In genomic region chr22:40593460-40594273, GRCh38 we compare ENCODE assay signal across 12 cellular contexts. TPM values are rescaled to one million over a fixed set of nuclear protein-coding genes. Genes with fewer than 3 reads are reported as not detected.
DNase-seq lines count a peak whose midpoint lies in the region; ATAC-seq and TF ChIP-seq lines count a peak whose summit lies in the region.
"Had no signal": no experiment of that assay in that cellular context is flagged by ENCODE, and none has a peak within 500 bp of the region (broad histone marks: within the 10 kb centered on the region; RNA-seq: fewer than 3 reads in every experiment).

No MANE protein-coding gene starts in this region.

- H3K9me3 ChIP-seq in trophoblast cell (ENCODE audit: insufficient read depth, low read depth, low read length) (no peaks in the 10 kb centered on the region), A673 (ENCODE audit: low read depth, low read length, poor library complexity, severe bottlenecking) (no peaks in the 10 kb centered on the region)

- H3K4me2 ChIP-seq in trophoblast cell (ENCODE audit: low read length), result peak overlapping the region; percentile 51

- peaks cover 11% of the 10 kb centered on the region for H3K79me1 ChIP-seq in trophoblast cell (ENCODE audit: low read length)

- no peak overlapping the region for H4K12ac ChIP-seq in trophoblast cell (ENCODE audit: low read depth, low read length)

- no TSS peak for BruUV-seq in A673 (replicated peaks; lab: Mats Ljungman, UMichigan)

- H3K27me3 ChIP-seq in trophoblast cell (ENCODE audit: insufficient read depth, low read length) (no peaks in the 10 kb centered on the region), A673 (replicated peaks; ENCODE audit: insufficient read depth, low read depth, low read length, poor library complexity) (no peaks in the 10 kb centered on the region)

- H3K4me3 ChIP-seq in trophoblast cell (ENCODE audit: low read depth, low read length) (no peak overlapping the region), A673 (ENCODE audit: low read depth, low read length, poor library complexity, severe bottlenecking) (no peak overlapping the region)

- no peak overlapping the region for H3K4ac ChIP-seq in trophoblast cell (ENCODE audit: low read depth, low read length)

- no peak overlapping the region for H4K8ac ChIP-seq in trophoblast cell (ENCODE audit: low read depth, low read length)

- H3K4me3 Mint-ChIP-seq in activated naive CD8-positive, alpha-beta T cell, result no peak overlapping the region

- peaks cover 45% of the 10 kb centered on the region for H3K4me1 Mint-ChIP-seq in activated naive CD8-positive, alpha-beta T cell (ENCODE audit: low read depth)

- H3K36me3 ChIP-seq in trophoblast cell (ENCODE audit: control insufficient read depth in 1 of 2, insufficient read depth in 2 of 2, low read length in 2 of 2) (no peaks in the 10 kb centered on the region), A673 (ENCODE audit: insufficient read depth, low read length, poor library complexity, severe bottlenecking) (no peaks in the 10 kb centered on the region)

- no CpG with 5 or more reads among the region's 5 CpGs for WGBS in trophoblast cell (ENCODE audit: extremely low coverage, insufficient coverage, insufficient read length)

- ATAC-seq in GM18868 (IDR thresholded peaks at IDR 0.05; ENCODE audit: unreplicated experiment) (peak; percentile 62), HG02852 (IDR thresholded peaks at IDR 0.05; ENCODE audit: unreplicated experiment) (peak; percentile 50), HG02870 (IDR thresholded peaks at IDR 0.05; ENCODE audit: unreplicated experiment) (no peak)

- intact Hi-C loops in head of caudate nucleus (cut with DNase I) (no loop called here), A673 (cut with micrococcal nuclease; ENCODE audit: unreplicated experiment) (no loop called here)

- H3K27ac ChIP-seq in trophoblast cell (ENCODE audit: low read depth, low read length), result peak overlapping the region; percentile 88
- H3K27ac ChIP-seq in A673 (ENCODE audit: low read depth, low read length, poor library complexity, severe bottlenecking), result no peak overlapping the region

- H2BK120ac ChIP-seq in trophoblast cell (ENCODE audit: insufficient read depth, low read length, poor library complexity), result no peak overlapping the region

- H3K79me2 ChIP-seq in trophoblast cell (ENCODE audit: control insufficient read depth, insufficient read depth, low read length, poor library complexity), result peaks cover 5% of the 10 kb centered on the region

- peak overlapping the region; percentile 55 for H4K91ac ChIP-seq in trophoblast cell (ENCODE audit: low read depth, low read length)

- CTCF ChIA-PET in A673 (lab: Charles Lee), result no interaction called here

- TF ChIP-seq CTCF in A673 (conservative IDR thresholded peaks at IDR 0.05; ENCODE audit: low read depth, low read length), result no peak

- peak overlapping the region; percentile 6 for H3K27ac Mint-ChIP-seq in activated naive CD8-positive, alpha-beta T cell

- peak overlapping the region; percentile 8 for H2BK5ac ChIP-seq in trophoblast cell (ENCODE audit: low read depth, low read length, poor library complexity)

- DNase-seq in trophoblast cell (peak in 1 of 2 donors; percentile 19), head of caudate nucleus (no peak), amniotic stem cell (lab: John Stamatoyannopoulos, UW) (no peak), A673 (ENCODE audit: low spot score) (no peak)
- DNase-seq: DMS79; effector CD4-positive, alpha-beta T cell; Kasumi-1; NCI-H524 had no signal

- POLR2A ChIA-PET in A673 (lab: Charles Lee; ENCODE audit: low non-redundant PET), result no interaction called here

- no peak overlapping the region for H2AK5ac ChIP-seq in trophoblast cell (ENCODE audit: low read length)

- H3K9ac ChIP-seq in trophoblast cell (ENCODE audit: low read length), result no peak overlapping the region

- H2AFZ ChIP-seq in trophoblast cell (ENCODE audit: insufficient read depth, low read length, poor library complexity), result no peak overlapping the region

- no peaks in the 10 kb centered on the region for H3K27me3 Mint-ChIP-seq in activated naive CD8-positive, alpha-beta T cell

- no peak overlapping the region for H3K18ac ChIP-seq in trophoblast cell (ENCODE audit: low read length)

- no peaks in the 10 kb centered on the region for H3K9me3 Mint-ChIP-seq in activated naive CD8-positive, alpha-beta T cell (ENCODE audit: low read depth)

- H3K36me3 Mint-ChIP-seq in activated naive CD8-positive, alpha-beta T cell, result peaks cover 7% of the 10 kb centered on the region

- H2BK12ac ChIP-seq in trophoblast cell (ENCODE audit: low read length), result peak overlapping the region; percentile 29

- H3K4me1 ChIP-seq in trophoblast cell (ENCODE audit: control insufficient read depth in 1 of 2, insufficient read depth in 2 of 2, low read length in 2 of 2) (peaks cover 15 to 28% of the 10 kb centered on the region in 2 experiments), A673 (ENCODE audit: insufficient read depth, low read length, poor library complexity, severe bottlenecking) (peaks cover 13% of the 10 kb centered on the region)

- no peak overlapping the region for H3K14ac ChIP-seq in trophoblast cell (ENCODE audit: low read length)

- H3K23ac ChIP-seq in trophoblast cell (ENCODE audit: low read length), result no peak overlapping the region

RNA-seq across cellular contexts. Expression of gene MRTFA, which starts 42.9 kb away (rescaled TPM):
- polyA plus RNA-seq in trophoblast cell (2013), result 51.3 and 51.5 TPM in 2 replicates
- 35.8 and 41.2 TPM in 2 replicates for total RNA-seq in A673 (2021)
